22 cellular contexts compared by ENCODE assay signal in the genomic region with DNA sequence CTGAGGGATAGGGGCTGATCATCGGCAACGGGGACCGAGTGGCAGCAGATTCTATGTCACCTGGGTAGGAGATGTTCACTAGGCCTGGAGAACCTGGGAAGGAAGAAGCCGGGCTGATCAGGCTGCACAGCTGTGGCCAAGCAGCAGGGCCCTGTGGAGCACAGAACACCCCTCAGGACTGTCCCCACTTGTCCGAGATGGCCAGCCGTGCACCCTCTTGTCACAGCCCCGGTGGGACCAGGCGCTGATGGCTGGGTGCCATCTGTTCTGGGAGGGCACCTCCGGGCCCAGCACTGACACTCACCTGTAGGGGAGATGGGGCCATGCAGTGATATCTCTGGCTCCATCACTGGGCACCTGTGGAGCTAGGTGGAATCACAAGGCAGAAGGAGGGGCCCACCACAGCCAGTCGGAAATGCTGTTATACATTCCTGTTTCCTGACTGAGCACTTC.
"Had no signal": no experiment of that assay in that cellular context is flagged by ENCODE, and none has a peak within 500 bp of the region (broad histone marks: within the 10 kb centered on the region; RNA-seq: fewer than 3 reads in every experiment).

No MANE protein-coding gene starts in this region.

- H3K9me3 Mint-ChIP-seq: activated naive CD8-positive, alpha-beta T cell treated with anti-CD3 and anti-CD28 coated beads for 36 hours; activated T-cell treated with anti-CD3 and anti-CD28 coated beads, Interleukin-2, amount 50 U/mL, for 24 hours; activated T-helper 17 cell treated with anti-CD3 and anti-CD28 coated beads, Interleukin-2, amount 50 U/mL, for 72 hours; central memory CD8-positive, alpha-beta T cell; T-helper 1 cell treated with Interleukin-12 subunit alpha and Interleukin-12 subunit beta and Interleukin-4 antibody, amounts not matched to agents 30 μg/mL and 1 μg/mL, for 36 hours; WTC11 had no signal

- H3K9me3 ChIP-seq: colonic mucosa, lower lobe of right lung, ovary, psoas muscle, right atrium auricular region, transverse colon had no signal

- H3K27ac ChIP-seq: colonic mucosa, lower lobe of right lung, ovary, psoas muscle, right atrium auricular region, transverse colon had no signal

- H3K27me3 Mint-ChIP-seq: activated naive CD8-positive, alpha-beta T cell treated with anti-CD3 and anti-CD28 coated beads for 36 hours; activated T-helper 17 cell treated with anti-CD3 and anti-CD28 coated beads, Interleukin-2, amount 50 U/mL, for 72 hours had no signal

- DNase-seq: activated CD4-positive, alpha-beta T cell treated with anti-CD3 and anti-CD28 coated beads for 4 hours; activated CD4-positive, alpha-beta T cell treated with anti-CD3 and anti-CD28 coated beads, Interleukin-2, amount 50 U/mL, for 48 hours; activated naive CD4-positive, alpha-beta T cell treated with Interleukin-2 at 50 U/mL for 16 hours; activated naive CD8-positive, alpha-beta T cell treated with anti-CD3 and anti-CD28 coated beads for 36 hours; activated T-cell treated with anti-CD3 and anti-CD28 coated beads, Interleukin-2, amount 50 U/mL, for 24 hours; colonic mucosa; erythroblast; foreskin fibroblast; lower lobe of right lung; naive thymus-derived CD4-positive, alpha-beta T cell; ovary; psoas muscle; stimulated activated CD4-positive, alpha-beta T cell treated with anti-CD3 and anti-CD28 coated beads, Interleukin-12 subunit alpha, Interleukin-12 subunit beta, amount 100 ng/mL, for 4 hours; stimulated activated CD4-positive, alpha-beta T cell treated with anti-CD3 and anti-CD28 coated beads, Interleukin-4, amount 100 ng/mL, for 4 hours; T1000; transverse colon had no signal

- H3K4me3 Mint-ChIP-seq: activated naive CD8-positive, alpha-beta T cell treated with anti-CD3 and anti-CD28 coated beads for 36 hours; activated T-cell treated with anti-CD3 and anti-CD28 coated beads, Interleukin-2, amount 50 U/mL, for 24 hours; activated T-helper 17 cell treated with anti-CD3 and anti-CD28 coated beads, Interleukin-2, amount 50 U/mL, for 72 hours; central memory CD8-positive, alpha-beta T cell; naive thymus-derived CD4-positive, alpha-beta T cell; T-helper 1 cell treated with Interleukin-12 subunit alpha and Interleukin-12 subunit beta and Interleukin-4 antibody, amounts not matched to agents 30 μg/mL and 1 μg/mL, for 36 hours; WTC11 had no signal

- H3K4me1 ChIP-seq: colonic mucosa, lower lobe of right lung, right atrium auricular region had no signal

- H3K4me3 ChIP-seq: colonic mucosa, lower lobe of right lung, ovary, psoas muscle, right atrium auricular region, transverse colon had no signal

- H3K27me3 ChIP-seq: colonic mucosa, ovary, right atrium auricular region had no signal

- H3K36me3 ChIP-seq: colonic mucosa, lower lobe of right lung, ovary, right atrium auricular region, transverse colon had no signal

- H3K4me1 Mint-ChIP-seq: activated naive CD8-positive, alpha-beta T cell treated with anti-CD3 and anti-CD28 coated beads for 36 hours; activated T-helper 17 cell treated with anti-CD3 and anti-CD28 coated beads, Interleukin-2, amount 50 U/mL, for 72 hours; central memory CD8-positive, alpha-beta T cell; naive thymus-derived CD4-positive, alpha-beta T cell had no signal

- ATAC-seq: activated T-helper 17 cell treated with anti-CD3 and anti-CD28 coated beads, Interleukin-2, amount 50 U/mL, for 72 hours; left lobe of liver; lower lobe of right lung; naive thymus-derived CD4-positive, alpha-beta T cell; psoas muscle; WTC11 had no signal

- H3K27ac Mint-ChIP-seq: activated naive CD8-positive, alpha-beta T cell treated with anti-CD3 and anti-CD28 coated beads for 36 hours; activated T-cell treated with anti-CD3 and anti-CD28 coated beads, Interleukin-2, amount 50 U/mL, for 24 hours; activated T-helper 17 cell treated with anti-CD3 and anti-CD28 coated beads, Interleukin-2, amount 50 U/mL, for 72 hours; naive thymus-derived CD4-positive, alpha-beta T cell; T-helper 1 cell treated with Interleukin-12 subunit alpha and Interleukin-12 subunit beta and Interleukin-4 antibody, amounts not matched to agents 30 μg/mL and 1 μg/mL, for 36 hours; WTC11 had no signal

- H3K36me3 Mint-ChIP-seq: activated naive CD8-positive, alpha-beta T cell treated with anti-CD3 and anti-CD28 coated beads for 36 hours; naive thymus-derived CD4-positive, alpha-beta T cell; WTC11 had no signal
